ENCODE assay signal across 17 cellular contexts in the genomic region with DNA sequence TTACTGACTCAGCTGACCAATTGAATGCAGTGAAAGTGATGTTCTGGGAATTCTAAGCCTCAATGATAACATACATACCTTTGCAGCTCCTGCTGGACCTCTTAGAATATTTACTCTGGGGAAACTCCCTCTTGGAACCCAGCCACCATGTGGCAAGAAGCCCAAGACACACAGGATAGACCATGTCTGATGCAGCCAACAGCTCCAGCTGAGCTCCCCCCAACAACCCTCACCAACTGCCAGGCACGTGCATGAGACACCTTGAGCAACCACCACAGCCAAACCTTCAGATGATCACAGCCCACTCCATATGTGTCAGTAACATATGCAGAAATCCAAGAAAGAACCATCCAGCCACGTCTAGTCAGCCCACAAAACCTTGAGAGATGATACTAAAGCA. TPM values are rescaled to one million over a fixed set of nuclear protein-coding genes. Genes with fewer than 3 reads are reported as not detected.
DNase-seq lines count a peak whose midpoint lies in the region; ATAC-seq, FAIRE-seq and TF ChIP-seq lines count a peak whose summit lies in the region.
"Had no signal": no experiment of that assay in that cellular context is flagged by ENCODE, and none has a peak within 500 bp of the region (broad histone marks: within the 10 kb centered on the region; RNA-seq: fewer than 3 reads in every experiment).

No MANE protein-coding gene starts in this region.

- H3K79me1 ChIP-seq in H1 (ENCODE audit: low read depth, low read length), result peaks cover 6% of the 10 kb centered on the region

- no peak overlapping the region for H3K4ac ChIP-seq in H1 (replicated peaks; ENCODE audit: insufficient read length, low read depth, low read length)

- H3K27ac ChIP-seq in H1 (ENCODE audit: low read depth, low read length), result no peak overlapping the region

- no peak overlapping the region for H4K91ac ChIP-seq in H1 (replicated peaks; ENCODE audit: insufficient read length, low read length)

- H4K5ac ChIP-seq in H1 (ENCODE audit: insufficient read length, low read depth, low read length), result no peak overlapping the region

- no peak overlapping the region for H3K18ac ChIP-seq in H1 (ENCODE audit: extremely low read depth, low read length)

- H3K36me3 Mint-ChIP-seq in T-cell, result peaks cover 5% of the 10 kb centered on the region
- peaks cover 8% of the 10 kb centered on the region for H3K36me3 Mint-ChIP-seq in stimulated activated memory B cell treated with anti-CD40 and anti-IgM and Interleukin-4, amounts not matched to agents 10 μg/mL and 1 μg/mL and 100 μg/mL, for 72 hours

- H3K79me2 ChIP-seq in H1 (ENCODE audit: control insufficient read depth in 1 of 2, insufficient read depth in 2 of 2, low read length in 2 of 2), result peaks cover 0 to 29% of the 10 kb centered on the region in 2 experiments; a peak in 2 of 4 replicates

- no peaks in the 10 kb centered on the region for H3K27me3 Mint-ChIP-seq in T-cell
- H3K27me3 Mint-ChIP-seq in stimulated activated memory B cell treated with anti-CD40 and anti-IgM and Interleukin-4, amounts not matched to agents 10 μg/mL and 1 μg/mL and 100 μg/mL, for 72 hours, result no peaks in the 10 kb centered on the region

- CTCF ChIA-PET in T-cell (lab: Charles Lee) (interaction anchor here in 1 of 2 donors (0.5 to 1.6 kb wide), 3 partner anchors 44 to 302 kb away, joined by 3 to 5 read pairs (median 3); no protein-coding TSS in a partner anchor), H1 (lab: Charles Lee; ENCODE audit: partially characterized antibody) (interaction anchor here (1.1 to 4.2 kb wide), 8 partner anchors 11 to 146 kb away, joined by 3 to 26 read pairs (median 4); no protein-coding TSS in a partner anchor)

- no peak overlapping the region; the same call in 1 of the 2 replicates for H2BK15ac ChIP-seq in H1 (ENCODE audit: low read length)

- H4K20me1 ChIP-seq in H1 (replicated peaks in 1 of 2; ENCODE audit: control insufficient read depth in 1 of 2, insufficient read depth in 2 of 2, low read length in 2 of 2), result peaks cover 0 to 1% of the 10 kb centered on the region in 2 experiments

- H3K27me3 ChIP-seq in H1 (replicated peaks in 1 of 4; ENCODE audit: control insufficient read depth in 3 of 4, extremely low read depth in 1 of 4, insufficient read depth in 3 of 4, low read length in 3 of 4), result no peaks in the 10 kb centered on the region
- H3K27me3 ChIP-seq: MG63 had no signal

- no peaks in the 10 kb centered on the region for H3K9me3 Mint-ChIP-seq in T-cell
- peaks cover 5% of the 10 kb centered on the region for H3K9me3 Mint-ChIP-seq in stimulated activated memory B cell treated with anti-CD40 and anti-IgM and Interleukin-4, amounts not matched to agents 10 μg/mL and 1 μg/mL and 100 μg/mL, for 72 hours

- TF ChIP-seq CTCF in H1 (IDR thresholded peaks at IDR 0.05; ENCODE audit: control extremely low read depth in 1 of 3, insufficient read depth in 1 of 3, low read depth in 1 of 3, low read length in 3 of 3), result no peak
- TF ChIP-seq CTCF in omental fat pad (IDR thresholded peaks at IDR 0.05), result no peak

- no peak overlapping the region for H3K14ac ChIP-seq in H1 (ENCODE audit: insufficient read length)

- H3K27ac Mint-ChIP-seq in T-cell, result peak overlapping the region; percentile 11 to 18
- H3K27ac Mint-ChIP-seq in stimulated activated memory B cell treated with anti-CD40 and anti-IgM and Interleukin-4, amounts not matched to agents 10 μg/mL and 1 μg/mL and 100 μg/mL, for 72 hours, result peak overlapping the region; percentile 98
- H3K27ac Mint-ChIP-seq: nephron, WTC11 had no signal

- H3K56ac ChIP-seq in H1 (replicated peaks; ENCODE audit: insufficient read length, low read depth, low read length), result no peak overlapping the region

- H3K4me1 ChIP-seq in H1 (replicated peaks in 1 of 4; ENCODE audit: control insufficient read depth in 3 of 4, insufficient read depth in 4 of 4, low read length in 3 of 4), result peaks cover 3 to 16% (median 12%) of the 10 kb centered on the region in 4 experiments; a peak in 6 of 7 replicates

- no peak overlapping the region for H4K8ac ChIP-seq in H1 (ENCODE audit: extremely low read depth, insufficient read depth, low read length)

- no peak for TF ChIP-seq RAD21 in H1 (IDR thresholded peaks at IDR 0.05 in 1 of 2, conservative IDR thresholded peaks at IDR 0.05 in 1 of 2; ENCODE audit: low read depth in 2 of 2, low read length in 2 of 2)

- no peak overlapping the region for H2BK12ac ChIP-seq in H1 (ENCODE audit: low read depth, low read length)

- 84% methylated on average over 2 of the region's 2 CpGs; no CpG with 5 or more reads in 1 of the 2 experiments for WGBS in H1 (ENCODE audit: extremely low coverage in 1 of 2, insufficient coverage in 1 of 2, insufficient read length in 1 of 2, insufficient replicate concordance in 2 of 2, low coverage in 1 of 2, low lambda C conversion rate in 2 of 2, missing lambda C conversion rate in 1 of 2), 2 experiments

- no peak overlapping the region for H2BK5ac ChIP-seq in H1 (ENCODE audit: low read depth, low read length)

- no peak overlapping the region for H3K23ac ChIP-seq in H1 (ENCODE audit: insufficient read length)

- H3K36me3 ChIP-seq in H1 (ENCODE audit: control insufficient read depth in 2 of 4, insufficient read depth in 4 of 4, low read length in 3 of 4), result no peaks in the 10 kb centered on the region

- H2BK120ac ChIP-seq in H1 (replicated peaks; ENCODE audit: low read depth, low read length), result no peak overlapping the region

- no peak for ATAC-seq in T-cell (replicated peaks in 1 of 4)
- ATAC-seq in stimulated activated memory B cell treated with anti-CD40 and anti-IgM and Interleukin-4, amounts not matched to agents 10 μg/mL and 1 μg/mL and 100 μg/mL, for 72 hours, result no peak
- no peak for ATAC-seq in omental fat pad (ENCODE audit: low FRiP score)
- ATAC-seq: WTC11 had no signal

- H2BK20ac ChIP-seq in H1 (ENCODE audit: low read length), result peak overlapping the region; percentile 35; the same call in 1 of the 2 replicates

- no peak for TF ChIP-seq POLR2A in H1 (IDR thresholded peaks at IDR 0.05; ENCODE audit: control extremely low read depth in 1 of 2, low read depth in 2 of 2, low read length in 2 of 2)

- H2AFZ ChIP-seq in H1 (ENCODE audit: low read length), result no peak overlapping the region

- H3K4me3 Mint-ChIP-seq in T-cell, result peak overlapping the region in 1 of 3 donors; percentile 70
- peak overlapping the region; percentile 24 for H3K4me3 Mint-ChIP-seq in stimulated activated memory B cell treated with anti-CD40 and anti-IgM and Interleukin-4, amounts not matched to agents 10 μg/mL and 1 μg/mL and 100 μg/mL, for 72 hours
- H3K4me3 Mint-ChIP-seq: nephron, WTC11 had no signal

- H3K9me3 ChIP-seq in H1 (ENCODE audit: insufficient read depth in 2 of 2, low read depth in 1 of 2, low read length in 1 of 2), result peaks cover 0 to 4% of the 10 kb centered on the region in 2 experiments; a peak in 1 of 4 replicates
- H3K9me3 ChIP-seq: MG63 had no signal

- no peak for TF ChIP-seq EP300 in H1 (IDR thresholded peaks at IDR 0.05; ENCODE audit: borderline replicate concordance in 1 of 2, low read depth in 2 of 2, low read length in 2 of 2)

- peak; percentile 21 for DNase-seq in activated CD4-positive, alpha-beta T cell treated with anti-CD3 and anti-CD28 coated beads for 48 hours
- no peak for DNase-seq in activated CD4-positive, alpha-beta T cell treated with anti-CD3 and anti-CD28 coated beads, Interleukin-2, amount 50 U/mL, for 1 hour
- no peak for DNase-seq in T-cell
- no peak for DNase-seq in H1 (ENCODE audit: low read depth in 1 of 2, low spot score in 2 of 2)
- no peak for DNase-seq in cerebellar cortex (ENCODE audit: low spot score)
- no peak for DNase-seq in frontal cortex (ENCODE audit: low spot score in 2 of 2)
- DNase-seq in omental fat pad (ENCODE audit: low spot score), result no peak
- DNase-seq: activated gamma-delta T cell; central memory CD4-positive, alpha-beta T cell; head of caudate nucleus; left cardiac atrium; MG63 had no signal

- no peak overlapping the region for H2AK5ac ChIP-seq in H1 (ENCODE audit: low read depth, low read length)

- no peak overlapping the region for H3K9ac ChIP-seq in H1 (replicated peaks in 1 of 4; ENCODE audit: extremely low read depth in 1 of 4, low read depth in 3 of 4, low read length in 3 of 4)

- H3K4me3 ChIP-seq in H1 (ENCODE audit: extremely low read depth in 1 of 4, insufficient read depth in 2 of 4, low read depth in 3 of 4, low read length in 4 of 4), result no peak overlapping the region
- H3K4me3 ChIP-seq: MG63 had no signal

- H3K4me2 ChIP-seq in H1 (ENCODE audit: insufficient read depth in 1 of 2, low read depth in 2 of 2, low read length in 2 of 2), result no peak overlapping the region

- POLR2A ChIA-PET in T-cell (lab: Charles Lee), result no interaction called here
- POLR2A ChIA-PET in H1 (lab: Charles Lee; ENCODE audit: partially characterized antibody), result interaction anchor here (1.2 kb wide), 1 partner anchor 12 kb away, joined by 3 read pairs; no protein-coding TSS in a partner anchor

- FAIRE-seq in H1 (lab: Jason Lieb, UNC), result no peak
- no peak for FAIRE-seq in frontal cortex (lab: Jason Lieb, UNC)
- FAIRE-seq: A204.1, D721Med had no signal

- H3K23me2 ChIP-seq in H1 (ENCODE audit: low read depth, low read length), result no peaks in the 10 kb centered on the region

- H3K4me1 Mint-ChIP-seq in T-cell, result peaks cover 48 to 58% (median 48%) of the 10 kb centered on the region in 3 donors
- H3K4me1 Mint-ChIP-seq in stimulated activated memory B cell treated with anti-CD40 and anti-IgM and Interleukin-4, amounts not matched to agents 10 μg/mL and 1 μg/mL and 100 μg/mL, for 72 hours, result peaks cover 54% of the 10 kb centered on the region

TF ChIP-seq in H1, 55 proteins besides CTCF, POLR2A, EP300 and RAD21:
- TF ChIP-seq ATF3 (IDR thresholded peaks at IDR 0.05; ENCODE audit: insufficient read depth, low read depth, low read length), result no peak
- no peak for TF ChIP-seq BRCA1 (IDR thresholded peaks at IDR 0.05; ENCODE audit: low read depth, low read length)
- TF ChIP-seq GTF2F1 (IDR thresholded peaks at IDR 0.05; ENCODE audit: borderline replicate concordance, low read depth, low read length), result no peak

RNA-seq across cellular contexts. Expression of gene XYLT1, which starts 53.0 kb away (rescaled TPM):
- total RNA-seq in T-cell (10 to 100 TPM; 25.8 to 70.6 (median 57.8) TPM), frontal cortex (28.9 TPM), omental fat pad (10 to 100 TPM; 20.0 to 43.0 (median 27.4) TPM)
- total RNA-seq in H1 (2021; fragmentation: NEBNext Ultra II Directional; extraction: Animal tissue kit (Norgen Biotek cat#: 25700)), result 22.1 and 25.4 TPM in 2 replicates
- 6.6 and 8.5 TPM in 2 replicates for polyA plus RNA-seq in H1 (2011; rRNA removed)
- 7.4 TPM for polyA plus RNA-seq in H1 (2011; cell fraction: cytosol; rRNA removed)
- polyA plus RNA-seq in H1 (2011; cell fraction: nucleus; rRNA removed), result 22.6 TPM
- polyA plus RNA-seq in H1 (2012, experiment 1 of 2), result 7.1 to 10.2 TPM (median 9.6 TPM) in 4 replicates
- polyA plus RNA-seq in H1 (2012, experiment 2 of 2), result 3.5 TPM
- polyA plus RNA-seq in H1 (2013, experiment 1 of 2), result 10.9 TPM
- 11.8 TPM for polyA plus RNA-seq in H1 (2013, experiment 2 of 2)
- 40.6 and 63.3 TPM in 2 replicates for polyA minus RNA-seq in H1 (2011; rRNA and poly(A)+ RNA removed)
- polyA minus RNA-seq in H1 (2011; cell fraction: cytosol; rRNA and poly(A)+ RNA removed), result 26.4 TPM
- polyA minus RNA-seq in H1 (2011; cell fraction: nucleus; rRNA and poly(A)+ RNA removed), result 40.7 TPM
